In genomic region chr22:44119669-44120313, GRCh38 we compare ENCODE assay signal across 19 cellular contexts.
"Had no signal": no experiment of that assay in that cellular context is flagged by ENCODE, and none has a peak within 500 bp of the region (broad histone marks: within the 10 kb centered on the region; RNA-seq: fewer than 3 reads in every experiment).

No MANE protein-coding gene starts in this region.

- H3K4me1 Mint-ChIP-seq: activated CD4-positive, alpha-beta memory T cell treated with anti-CD3 and anti-CD28 coated beads, Interleukin-2, amount 10 ng/mL, durations not matched to agents 7 days and 5 days; activated CD4-positive, alpha-beta T cell treated with anti-CD3 and anti-CD28 coated beads, Interleukin-2, amount 10 ng/mL, durations not matched to agents 7 days and 5 days; activated naive CD4-positive, alpha-beta T cell treated with anti-CD3 and anti-CD28 coated beads, Interleukin-2, amount 50 U/mL, for 24 hours; T-cell had no signal

- H3K36me3 ChIP-seq: breast epithelium had no signal

- H3K27ac Mint-ChIP-seq: activated CD4-positive, alpha-beta memory T cell treated with anti-CD3 and anti-CD28 coated beads, Interleukin-2, amount 10 ng/mL, durations not matched to agents 7 days and 5 days; activated CD4-positive, alpha-beta T cell treated with anti-CD3 and anti-CD28 coated beads, Interleukin-2, amount 10 ng/mL, durations not matched to agents 7 days and 5 days; activated naive CD4-positive, alpha-beta T cell treated with anti-CD3 and anti-CD28 coated beads, Interleukin-2, amount 50 U/mL, for 24 hours; T-cell had no signal

- H3K27ac ChIP-seq: breast epithelium, SK-N-MC, VCaP had no signal

- ATAC-seq: T-cell had no signal

- H3K4me3 Mint-ChIP-seq: activated CD4-positive, alpha-beta memory T cell treated with anti-CD3 and anti-CD28 coated beads, Interleukin-2, amount 10 ng/mL, durations not matched to agents 7 days and 5 days; activated CD4-positive, alpha-beta T cell treated with anti-CD3 and anti-CD28 coated beads, Interleukin-2, amount 10 ng/mL, durations not matched to agents 7 days and 5 days; activated naive CD4-positive, alpha-beta T cell treated with anti-CD3 and anti-CD28 coated beads, Interleukin-2, amount 50 U/mL, for 24 hours; T-cell had no signal

- H3K4me3 ChIP-seq: breast epithelium, K562, SK-N-MC had no signal

- H3K9me3 Mint-ChIP-seq: activated CD4-positive, alpha-beta memory T cell treated with anti-CD3 and anti-CD28 coated beads, Interleukin-2, amount 10 ng/mL, durations not matched to agents 7 days and 5 days; activated naive CD4-positive, alpha-beta T cell treated with anti-CD3 and anti-CD28 coated beads, Interleukin-2, amount 50 U/mL, for 24 hours; T-cell had no signal

- H3K36me3 Mint-ChIP-seq: activated naive CD4-positive, alpha-beta T cell treated with anti-CD3 and anti-CD28 coated beads, Interleukin-2, amount 50 U/mL, for 24 hours had no signal

- H3K27me3 Mint-ChIP-seq: activated CD4-positive, alpha-beta memory T cell treated with anti-CD3 and anti-CD28 coated beads, Interleukin-2, amount 10 ng/mL, durations not matched to agents 7 days and 5 days; activated CD4-positive, alpha-beta T cell treated with anti-CD3 and anti-CD28 coated beads, Interleukin-2, amount 10 ng/mL, durations not matched to agents 7 days and 5 days had no signal

- H3K27me3 ChIP-seq: breast epithelium had no signal

- H3K4me1 ChIP-seq: breast epithelium had no signal

- DNase-seq: activated CD4-positive, alpha-beta memory T cell treated with anti-CD3 and anti-CD28 coated beads, Interleukin-2, amount 10 ng/mL, durations not matched to agents 7 days and 5 days; activated CD4-positive, alpha-beta T cell treated with anti-CD3 and anti-CD28 coated beads, Interleukin-2, amount 10 ng/mL, durations not matched to agents 7 days and 5 days; activated CD4-positive, CD25-positive, alpha-beta regulatory T cell; activated naive CD4-positive, alpha-beta T cell; activated T-cell treated with anti-CD3 and anti-CD28 coated beads for 4 hours; MM.1S; NCI-H1105 treated with DMSO at 0.1 percent for 48 hours; NCI-H1436 treated with DMSO at 0.1 percent for 48 hours; NCI-H187; NCI-H2081; NCI-H2227 treated with DMSO at 0.1 percent for 48 hours; NCI-H526 treated with DMSO at 0.1 percent for 48 hours; NCI-H82; T-cell had no signal
